Comparison of ENCODE assay signal across 27 cellular contexts in genomic region chr3:129583289-129583688, GRCh38. TPM values are rescaled to one million over a fixed set of nuclear protein-coding genes. Genes with fewer than 3 reads are reported as not detected.
"Had no signal": no experiment of that assay in that cellular context is flagged by ENCODE, and none has a peak within 500 bp of the region (broad histone marks: within the 10 kb centered on the region; RNA-seq: fewer than 3 reads in every experiment).

No MANE protein-coding gene starts in this region.

- H3K4me3 ChIP-seq: breast epithelium, esophagus squamous epithelium, lung, thyroid gland had no signal

- H3K4me1 Mint-ChIP-seq: activated naive CD4-positive, alpha-beta T cell treated with anti-CD3 and anti-CD28 coated beads, Interleukin-2, amount 50 U/mL, for 24 hours had no signal

- H3K27me3 Mint-ChIP-seq: activated naive CD4-positive, alpha-beta T cell treated with anti-CD3 and anti-CD28 coated beads, Interleukin-2, amount 50 U/mL, for 24 hours; activated T-cell treated with anti-CD3 and anti-CD28 coated beads, Interleukin-2, amount 50 U/mL, for 24 hours; natural killer cell treated with Interleukin-12 subunit alpha and Interleukin-12 subunit beta and Interleukin-15 and Interleukin-18, amount 100 ng/mL, for 72 hours; T-cell had no signal

- H3K4me3 Mint-ChIP-seq: activated CD4-positive, alpha-beta T cell treated with anti-CD3 and anti-CD28 coated beads, Interleukin-2, amount 10 ng/mL, durations not matched to agents 24 days and 14 days; activated CD8-positive, alpha-beta T cell treated with anti-CD3 and anti-CD28 coated beads, Interleukin-2, amount 10 ng/mL, durations not matched to agents 7 days and 5 days; activated naive CD4-positive, alpha-beta T cell treated with anti-CD3 and anti-CD28 coated beads, Interleukin-2, amount 50 U/mL, for 24 hours; activated T-cell treated with anti-CD3 and anti-CD28 coated beads, Interleukin-2, amount 50 U/mL, for 24 hours; mesothelial cell of epicardium; natural killer cell treated with Interleukin-12 subunit alpha and Interleukin-12 subunit beta and Interleukin-15 and Interleukin-18, amount 100 ng/mL, for 72 hours; T-cell had no signal

- DNase-seq: activated CD4-positive, alpha-beta T cell treated with anti-CD3 and anti-CD28 coated beads, Interleukin-2, amount 10 ng/mL, durations not matched to agents 24 days and 14 days; activated CD8-positive, alpha-beta T cell treated with anti-CD3 and anti-CD28 coated beads, Interleukin-2, amount 10 ng/mL, durations not matched to agents 7 days and 5 days; activated gamma-delta T cell; activated T-cell treated with anti-CD3 and anti-CD28 coated beads, Interleukin-2, amount 50 U/mL, for 24 hours; cortex of kidney; effector CD8-positive, alpha-beta T cell; esophagus squamous epithelium; hippocampal formation; kidney; occipital lobe; posterior cingulate gyrus; stimulated activated naive CD4-positive, alpha-beta T cell treated with Interleukin-2 at 50 U/mL for 16 hours; T-cell; T-helper 9 cell; thyroid gland had no signal

- ATAC-seq: activated CD8-positive, alpha-beta T cell treated with anti-CD3 and anti-CD28 coated beads, Interleukin-2, amount 10 ng/mL, durations not matched to agents 7 days and 5 days; natural killer cell treated with Interleukin-12 subunit alpha and Interleukin-12 subunit beta and Interleukin-15 and Interleukin-18, amount 100 ng/mL, for 72 hours; T-cell had no signal

- H3K27ac ChIP-seq: thyroid gland had no signal

- H3K27ac Mint-ChIP-seq: activated CD4-positive, alpha-beta T cell treated with anti-CD3 and anti-CD28 coated beads, Interleukin-2, amount 10 ng/mL, durations not matched to agents 24 days and 14 days; activated CD8-positive, alpha-beta T cell treated with anti-CD3 and anti-CD28 coated beads, Interleukin-2, amount 10 ng/mL, durations not matched to agents 7 days and 5 days; activated naive CD4-positive, alpha-beta T cell treated with anti-CD3 and anti-CD28 coated beads, Interleukin-2, amount 50 U/mL, for 24 hours; activated T-cell treated with anti-CD3 and anti-CD28 coated beads, Interleukin-2, amount 50 U/mL, for 24 hours; mesothelial cell of epicardium; natural killer cell treated with Interleukin-12 subunit alpha and Interleukin-12 subunit beta and Interleukin-15 and Interleukin-18, amount 100 ng/mL, for 72 hours had no signal

- H3K36me3 ChIP-seq: breast epithelium had no signal

- H3K36me3 Mint-ChIP-seq: activated naive CD4-positive, alpha-beta T cell treated with anti-CD3 and anti-CD28 coated beads, Interleukin-2, amount 50 U/mL, for 24 hours; mesothelial cell of epicardium; natural killer cell treated with Interleukin-12 subunit alpha and Interleukin-12 subunit beta and Interleukin-15 and Interleukin-18, amount 100 ng/mL, for 72 hours; T-cell had no signal

- H3K4me1 ChIP-seq: breast epithelium had no signal

- FAIRE-seq: astrocyte, kidney had no signal

- H3K27me3 ChIP-seq: breast epithelium, esophagus squamous epithelium, thyroid gland had no signal

- H3K9me3 Mint-ChIP-seq: activated CD4-positive, alpha-beta T cell treated with anti-CD3 and anti-CD28 coated beads, Interleukin-2, amount 10 ng/mL, durations not matched to agents 24 days and 14 days; activated naive CD4-positive, alpha-beta T cell treated with anti-CD3 and anti-CD28 coated beads, Interleukin-2, amount 50 U/mL, for 24 hours; activated T-cell treated with anti-CD3 and anti-CD28 coated beads, Interleukin-2, amount 50 U/mL, for 24 hours; mesothelial cell of epicardium; natural killer cell treated with Interleukin-12 subunit alpha and Interleukin-12 subunit beta and Interleukin-15 and Interleukin-18, amount 100 ng/mL, for 72 hours; T-cell had no signal

- H3K9me3 ChIP-seq: breast epithelium, esophagus squamous epithelium, thyroid gland had no signal

RNA-seq across cellular contexts. Expression of gene H1-8, which starts 40.3 kb away (rescaled TPM):
- total RNA-seq: activated CD4-positive, alpha-beta T cell treated with anti-CD3 and anti-CD28 coated beads, Interleukin-2, amount 10 ng/mL, durations not matched to agents 24 days and 14 days; activated CD8-positive, alpha-beta T cell treated with anti-CD3 and anti-CD28 coated beads, Interleukin-2, amount 10 ng/mL, durations not matched to agents 7 days and 5 days; astrocyte; breast epithelium; esophagus squamous epithelium; glomerular endothelial cell; kidney; left lobe of liver; lung; mesothelial cell of epicardium; natural killer cell treated with Interleukin-12 subunit alpha and Interleukin-12 subunit beta and Interleukin-15 and Interleukin-18, amount 100 ng/mL, for 72 hours; occipital lobe; renal cortical epithelial cell; subcutaneous adipose tissue; T-cell; thyroid gland; urinary bladder had no signal
- polyA plus RNA-seq: adipose tissue, lung, urinary bladder had no signal

RNA-seq across cellular contexts. Expression of gene RHO, which starts 54.9 kb away (rescaled TPM):
- total RNA-seq: activated CD4-positive, alpha-beta T cell treated with anti-CD3 and anti-CD28 coated beads, Interleukin-2, amount 10 ng/mL, durations not matched to agents 24 days and 14 days; activated CD8-positive, alpha-beta T cell treated with anti-CD3 and anti-CD28 coated beads, Interleukin-2, amount 10 ng/mL, durations not matched to agents 7 days and 5 days; astrocyte; esophagus squamous epithelium; glomerular endothelial cell; kidney; left lobe of liver; lung; natural killer cell treated with Interleukin-12 subunit alpha and Interleukin-12 subunit beta and Interleukin-15 and Interleukin-18, amount 100 ng/mL, for 72 hours; occipital lobe; renal cortical epithelial cell; subcutaneous adipose tissue; thyroid gland; urinary bladder had no signal
- polyA plus RNA-seq: adipose tissue, urinary bladder had no signal
